ENCODE assay signal across 7 cellular contexts in the genomic region with DNA sequence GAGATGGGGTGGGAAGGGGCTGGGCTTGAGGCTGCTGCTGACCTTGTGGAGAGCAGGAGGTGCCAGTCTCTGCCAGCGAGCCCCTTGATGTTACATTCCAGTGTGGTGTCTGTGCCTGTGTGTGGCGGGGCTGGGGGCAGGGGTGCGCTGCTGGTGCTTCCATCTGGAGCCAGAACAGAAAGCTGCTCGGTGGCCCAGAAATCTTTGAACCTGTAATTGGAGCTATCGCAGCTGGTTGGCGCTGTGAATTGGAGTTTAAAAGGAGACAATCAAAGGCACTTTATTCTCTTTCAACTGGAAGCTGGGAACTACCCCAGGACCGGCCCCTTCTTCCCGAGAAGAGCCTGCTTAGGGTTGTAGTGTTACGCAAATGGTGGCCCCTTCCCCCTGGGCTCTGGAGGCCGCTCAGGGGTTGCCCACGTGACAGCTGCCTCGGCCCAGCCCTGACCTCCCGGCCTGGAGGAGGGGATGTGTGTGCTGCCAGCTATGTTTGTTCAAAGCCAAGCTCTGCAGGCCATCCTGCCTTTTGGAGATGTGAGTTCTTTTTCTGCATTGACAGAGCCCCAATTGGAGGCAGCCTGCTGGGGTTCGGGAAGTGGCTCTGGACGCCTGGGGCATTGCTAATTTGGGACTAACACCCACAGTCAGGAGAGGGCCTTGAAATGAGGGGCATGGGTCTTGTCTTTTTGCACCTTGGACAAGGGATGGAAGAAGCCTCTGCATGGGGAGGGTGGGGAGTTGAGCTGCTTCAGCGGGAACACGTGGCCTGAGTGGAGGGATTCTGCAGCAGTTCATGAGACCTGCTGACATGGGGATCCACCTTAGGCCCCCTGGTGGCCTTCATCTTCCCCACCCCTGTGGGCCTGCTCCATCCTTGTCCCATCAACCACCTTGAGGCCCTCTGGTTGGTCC. TPM values are rescaled to one million over a fixed set of nuclear protein-coding genes. Genes with fewer than 3 reads are reported as not detected.
DNase-seq lines count a peak whose midpoint lies in the region; ATAC-seq and TF ChIP-seq lines count a peak whose summit lies in the region.

No MANE protein-coding gene starts in this region.

- H3K27ac ChIP-seq in dorsolateral prefrontal cortex: peak overlapping the region in 48 of 59 donors; percentile 3 to 72 (median 51)

- TF ChIP-seq CTCF in dorsolateral prefrontal cortex (IDR thresholded peaks at IDR 0.05 in 54 of 56, conservative IDR thresholded peaks at IDR 0.05 in 2 of 56; ENCODE audit: low read depth in 1 of 56, partially characterized antibody in 56 of 56): peak in 54 of 56 donors; percentile 19 to 72 (median 55)

- peak; percentile 22 for ATAC-seq in left colon
- ATAC-seq in GM18498 (IDR thresholded peaks at IDR 0.05; ENCODE audit: unreplicated experiment): no peak
- ATAC-seq in HG03039 (IDR thresholded peaks at IDR 0.05; ENCODE audit: unreplicated experiment): no peak

- H3K4me3 ChIP-seq in dorsolateral prefrontal cortex: peak overlapping the region in 23 of 59 donors; percentile 2 to 38 (median 21)

- intact Hi-C loops in dorsolateral prefrontal cortex (cut with DNase I) (no loop called here), left colon (cut with DNase I, micrococcal nuclease) (no loop called here)

- DNase-seq in HuH-7.5 (ENCODE audit: low spot score) (peak; percentile 57), dorsolateral prefrontal cortex (peak in 4 of 10 donors; percentile 43 to 63 (median 59)), left colon (peak in 1 of 2 donors; percentile 17), superior temporal gyrus (ENCODE audit: extremely low spot score) (peak; percentile 68), NCI-H526 treated with DMSO at 0.1 percent for 48 hours (lab: John Stamatoyannopoulos, UW) (no peak)

- H3K27me3 ChIP-seq in dorsolateral prefrontal cortex: peaks cover 0 to 31% (median 8%) of the 10 kb centered on the region in 45 donors

RNA-seq across cellular contexts. Expression of a gene that starts 14.0 kb away (rescaled TPM):
- total RNA-seq in dorsolateral prefrontal cortex (10 to 100 TPM; 32.1 to 72.7 (median 48.0) TPM), left colon (10 to 100 TPM; 84.8 to 97.8 TPM)

RNA-seq across cellular contexts. Expression of a gene that starts 30.7 kb away (rescaled TPM):
- total RNA-seq in dorsolateral prefrontal cortex: 100 to 1,000 TPM in 90 of 120 experiments, 10 to 100 TPM in 30; 42.8 to 197 (median 115) TPM
- total RNA-seq in left colon: 1 to 10 TPM; 4.4 to 4.8 TPM

RNA-seq across cellular contexts. Expression of a gene that starts 41.4 kb away (rescaled TPM):
- total RNA-seq in dorsolateral prefrontal cortex (100 to 1,000 TPM in 119 of 120 experiments, 10 to 100 TPM in 1; 82.8 to 271 (median 217) TPM), left colon (1 to 10 TPM; 1.2 to 1.5 TPM)

RNA-seq across cellular contexts. Expression of a gene that starts 59.3 kb away (rescaled TPM):
- total RNA-seq in dorsolateral prefrontal cortex (100 to 1,000 TPM in 1 of 120 experiments, 10 to 100 TPM in 119; 36.7 to 115 (median 63.9) TPM), left colon (10 to 100 TPM; 66.9 to 72.7 TPM)

Comparison
In these comparisons a context has a peak if more than half of its experiments do, and no peak if none do; other contexts are left out.
1. RNA of a gene that starts 30.7 kb away (total RNA-seq): 42.8 to 197 TPM in dorsolateral prefrontal cortex; 4.4 to 4.8 TPM in left colon; every median in the first group is over 4 times any median in the second.
2. RNA of a gene that starts 41.4 kb away (total RNA-seq): 82.8 to 271 TPM in dorsolateral prefrontal cortex; 1.2 to 1.5 TPM in left colon; every median in the first group is over 10 times any median in the second.